In the genomic region with DNA sequence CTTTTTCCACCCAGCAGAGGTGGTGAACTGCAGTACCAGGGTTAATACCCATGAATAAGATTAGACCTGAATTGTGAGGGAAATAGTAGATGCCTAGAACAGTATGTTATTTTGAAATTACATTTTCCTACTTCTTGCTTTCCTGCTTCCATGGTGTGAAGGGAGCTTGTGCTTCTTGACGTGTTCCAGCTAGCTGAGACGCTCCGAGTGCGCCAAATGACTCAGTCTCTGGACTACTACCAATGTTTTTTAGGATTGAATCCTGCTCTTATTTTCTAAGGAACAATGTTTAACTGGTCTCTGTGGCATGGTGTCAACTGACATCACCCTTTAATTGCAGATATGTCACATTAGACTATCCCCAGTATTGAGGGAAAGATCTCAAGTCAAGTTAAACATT, we compare ENCODE assay signal across 15 cellular contexts.
DNase-seq lines count a peak whose midpoint lies in the region; ATAC-seq and TF ChIP-seq lines count a peak whose summit lies in the region.
"Had no signal": no experiment of that assay in that cellular context is flagged by ENCODE, and none has a peak within 500 bp of the region (broad histone marks: within the 10 kb centered on the region; RNA-seq: fewer than 3 reads in every experiment).

No MANE protein-coding gene starts in this region.

- H3K27me3 ChIP-seq in colonic mucosa (no peaks in the 10 kb centered on the region), left ventricle myocardium inferior (ENCODE audit: low read depth) (no peaks in the 10 kb centered on the region), prostate gland (replicated peaks; ENCODE audit: insufficient read depth) (no peaks in the 10 kb centered on the region), WERI-Rb-1 (ENCODE audit: insufficient read depth, low read depth, severe bottlenecking) (peaks cover 43% of the 10 kb centered on the region)
- H3K27me3 ChIP-seq: SJSA1 had no signal

- no peaks in the 10 kb centered on the region for H3K4me1 ChIP-seq in colonic mucosa
- peaks cover 29% of the 10 kb centered on the region for H3K4me1 ChIP-seq in left ventricle myocardium inferior
- H3K4me1 ChIP-seq in prostate gland (replicated peaks): peaks cover 4% of the 10 kb centered on the region
- H3K4me1 ChIP-seq: parathyroid adenoma had no signal

- TF ChIP-seq CTCF in colonic mucosa (IDR thresholded peaks at IDR 0.05) (no peak), left ventricle myocardium inferior (IDR thresholded peaks at IDR 0.05; ENCODE audit: borderline replicate concordance) (no peak), prostate gland (IDR thresholded peaks at IDR 0.05) (no peak), WERI-Rb-1 (IDR thresholded peaks at IDR 0.05; ENCODE audit: low read depth, low read length) (no peak), HFFc6 (IDR thresholded peaks at IDR 0.05) (no peak)

- no peaks in the 10 kb centered on the region; the same call in 1 of the 2 replicates for H3K36me3 Mint-ChIP-seq in HFFc6 (ENCODE audit: low read depth)
- H3K36me3 Mint-ChIP-seq: CD8-positive, alpha-beta T cell had no signal

- no peak overlapping the region for H3K4me3 Mint-ChIP-seq in HFFc6
- H3K4me3 Mint-ChIP-seq: activated CD8-positive, alpha-beta T cell treated with anti-CD3 and anti-CD28 coated beads, Interleukin-2, amount 10 ng/mL, durations not matched to agents 7 days and 5 days; CD8-positive, alpha-beta T cell had no signal

- H3K27me3 Mint-ChIP-seq in HFFc6 (ENCODE audit: insufficient read depth): no peaks in the 10 kb centered on the region

- H3K9me3 Mint-ChIP-seq in HFFc6: peaks cover 53% of the 10 kb centered on the region
- H3K9me3 Mint-ChIP-seq: CD8-positive, alpha-beta T cell had no signal

- no peak for TF ChIP-seq POLR2A in prostate gland (IDR thresholded peaks at IDR 0.05)

- no peaks in the 10 kb centered on the region for H3K36me3 ChIP-seq in colonic mucosa
- H3K36me3 ChIP-seq in left ventricle myocardium inferior: no peaks in the 10 kb centered on the region
- H3K36me3 ChIP-seq in prostate gland: no peaks in the 10 kb centered on the region
- no peaks in the 10 kb centered on the region for H3K36me3 ChIP-seq in WERI-Rb-1
- H3K36me3 ChIP-seq: SJSA1 had no signal

- no peak overlapping the region for H3K9ac ChIP-seq in colonic mucosa (ENCODE audit: low read depth in 2 of 2, low read length in 2 of 2)
- H3K9ac ChIP-seq: parathyroid adenoma had no signal

- no peak overlapping the region for H3K27ac ChIP-seq in colonic mucosa
- H3K27ac ChIP-seq in left ventricle myocardium inferior (replicated peaks): peak overlapping the region; percentile 13
- no peak overlapping the region for H3K27ac ChIP-seq in prostate gland
- H3K27ac ChIP-seq in WERI-Rb-1: no peak overlapping the region
- H3K27ac ChIP-seq: parathyroid adenoma, SJSA1 had no signal

- H3K9me3 ChIP-seq in colonic mucosa: no peaks in the 10 kb centered on the region
- peaks cover 10% of the 10 kb centered on the region for H3K9me3 ChIP-seq in left ventricle myocardium inferior (replicated peaks)
- H3K9me3 ChIP-seq in prostate gland: no peaks in the 10 kb centered on the region
- no peaks in the 10 kb centered on the region for H3K9me3 ChIP-seq in WERI-Rb-1 (ENCODE audit: severe bottlenecking)
- H3K9me3 ChIP-seq: SJSA1 had no signal

- H3K4me3 ChIP-seq in colonic mucosa (no peak overlapping the region), left ventricle myocardium inferior (no peak overlapping the region), prostate gland (no peak overlapping the region), WERI-Rb-1 (ENCODE audit: low read depth, low read length) (no peak overlapping the region)
- H3K4me3 ChIP-seq: SJSA1 had no signal

- WGBS in prostate gland: 10% methylated on average over 4 of the region's 4 CpGs

- peak; percentile 41 for DNase-seq in AG08396 (ENCODE audit: low spot score)
- DNase-seq in colonic mucosa: peak; percentile 42
- no peak for DNase-seq in left ventricle myocardium inferior
- peak; percentile 73 for DNase-seq in prostate gland (ENCODE audit: low spot score)
- DNase-seq in NCI-H2227 (lab: John Stamatoyannopoulos, UW; ENCODE audit: unreplicated experiment): no peak
- no peak for DNase-seq in WERI-Rb-1
- no peak for DNase-seq in HFFc6
- DNase-seq: activated CD8-positive, alpha-beta T cell treated with anti-CD3 and anti-CD28 coated beads, Interleukin-2, amount 10 ng/mL, durations not matched to agents 7 days and 5 days; activated gamma-delta T cell; CD8-positive, alpha-beta T cell; central memory CD4-positive, alpha-beta T cell; MV-4-11 had no signal

- ATAC-seq in HG03342 (IDR thresholded peaks at IDR 0.05; ENCODE audit: unreplicated experiment): no peak
- ATAC-seq: activated CD8-positive, alpha-beta T cell treated with anti-CD3 and anti-CD28 coated beads, Interleukin-2, amount 10 ng/mL, durations not matched to agents 7 days and 5 days; CD8-positive, alpha-beta T cell had no signal

- intact Hi-C loops in colonic mucosa (cut with DNase I) (no loop called here), left ventricle myocardium inferior (cut with micrococcal nuclease) (no loop called here), prostate gland (cut with DNase I) (no loop called here)

- no peak overlapping the region for H3K27ac Mint-ChIP-seq in HFFc6
- H3K27ac Mint-ChIP-seq: activated CD8-positive, alpha-beta T cell treated with anti-CD3 and anti-CD28 coated beads, Interleukin-2, amount 10 ng/mL, durations not matched to agents 7 days and 5 days; CD8-positive, alpha-beta T cell had no signal

- H3K4me1 Mint-ChIP-seq in HFFc6 (ENCODE audit: low read depth): no peaks in the 10 kb centered on the region

Comparison
In these comparisons a context has a peak if more than half of its experiments do, and no peak if none do; other contexts are left out.
1. DNase-seq: peak in AG08396 (single experiment), colonic mucosa (single experiment) and prostate gland (single experiment); none in left ventricle myocardium inferior (single experiment), NCI-H2227 (single experiment), WERI-Rb-1 (single experiment) and HFFc6 (single experiment).